Comparison of ENCODE assay signal across 11 cellular contexts in genomic region chr11:7520011-7520942, GRCh38. TPM values are rescaled to one million over a fixed set of nuclear protein-coding genes. Genes with fewer than 3 reads are reported as not detected.
DNase-seq lines count a peak whose midpoint lies in the region; ATAC-seq and TF ChIP-seq lines count a peak whose summit lies in the region.
"Had no signal": no experiment of that assay in that cellular context is flagged by ENCODE, and none has a peak within 500 bp of the region (broad histone marks: within the 10 kb centered on the region; RNA-seq: fewer than 3 reads in every experiment).

No MANE protein-coding gene starts in this region.

- peaks cover 0 to 2% of the 10 kb centered on the region in 2 donors for H3K4me1 ChIP-seq in ascending aorta

- DNase-seq in GM20000 (ENCODE audit: low spot score) (peak; percentile 40), germinal center (ENCODE audit: low spot score) (peak; percentile 33), iPS-NIHi11 (ENCODE audit: low spot score) (no peak), ascending aorta (ENCODE audit: low spot score in 2 of 2) (no peak), NCI-H2196 treated with DMSO at 0.1 percent for 48 hours (lab: John Stamatoyannopoulos, UW; ENCODE audit: unreplicated experiment) (no peak)
- DNase-seq: NCI-H1417 had no signal

- H3K27ac ChIP-seq in ascending aorta, result peak overlapping the region in 1 of 2 donors; percentile 57

- H3K9me3 ChIP-seq in ascending aorta, result no peaks in the 10 kb centered on the region

- H3K36me3 ChIP-seq in ascending aorta, result no peaks in the 10 kb centered on the region

- peak; percentile 47 for ATAC-seq in GM18498 (IDR thresholded peaks at IDR 0.05; ENCODE audit: unreplicated experiment)
- ATAC-seq in HG03280 (IDR thresholded peaks at IDR 0.05; ENCODE audit: unreplicated experiment), result peak; percentile 47
- no peak for ATAC-seq in HG03457 (IDR thresholded peaks at IDR 0.05; ENCODE audit: unreplicated experiment)

- intact Hi-C loops in ascending aorta (cut with DNase I), result no loop called here

- H3K4me3 ChIP-seq in ascending aorta, result no peak overlapping the region

- no peaks in the 10 kb centered on the region for H3K27me3 ChIP-seq in ascending aorta

- TF ChIP-seq CTCF in GM20000 (IDR thresholded peaks at IDR 0.05; ENCODE audit: extremely low read depth, missing control alignments), result no peak
- no peak for TF ChIP-seq CTCF in ascending aorta (IDR thresholded peaks at IDR 0.05)

RNA-seq across cellular contexts. Expression of gene PPFIBP2, which starts 6.5 kb away (rescaled TPM):
- 4.2 TPM for total RNA-seq in ascending aorta

RNA-seq across cellular contexts. Expression of gene OLFML1, which starts 35.0 kb away (rescaled TPM):
- 10.7 TPM for total RNA-seq in ascending aorta
- total RNA-seq: activated CD8-positive, alpha-beta memory T cell treated with anti-CD3 and anti-CD28 coated beads for 36 hours; endothelial cell of umbilical vein had no signal

Comparison
In these comparisons a context has a peak if more than half of its experiments do, and no peak if none do; other contexts are left out.
1. DNase-seq: peak in GM20000 (single experiment) and germinal center (single experiment); none in iPS-NIHi11 (single experiment), ascending aorta (0 of 2) and NCI-H2196 treated with DMSO at 0.1 percent for 48 hours (single experiment).